In the genomic region with DNA sequence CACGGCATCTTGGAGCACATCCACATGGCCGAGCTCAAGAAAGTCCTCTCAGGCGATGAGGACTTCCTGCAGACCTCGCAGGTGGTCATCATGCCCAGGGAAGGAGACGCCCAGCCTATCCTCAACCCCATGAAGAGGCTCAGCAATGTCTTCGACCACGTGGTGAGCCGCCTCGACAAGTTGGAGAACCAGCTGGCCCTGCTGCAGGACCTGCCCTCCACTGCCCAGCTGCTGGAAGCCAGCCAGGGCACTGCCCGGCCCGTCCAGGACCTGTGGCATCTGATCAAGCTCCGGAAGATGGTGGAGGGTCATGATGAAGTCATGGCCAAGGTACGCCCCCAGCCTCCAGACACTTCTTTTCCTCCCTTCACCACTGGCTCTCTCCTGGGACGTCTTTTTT, we compare ENCODE assay signal across 27 cellular contexts. TPM values are rescaled to one million over a fixed set of nuclear protein-coding genes. Genes with fewer than 3 reads are reported as not detected.
DNase-seq lines count a peak whose midpoint lies in the region; ATAC-seq, FAIRE-seq and TF ChIP-seq lines count a peak whose summit lies in the region.
"Had no signal": no experiment of that assay in that cellular context is flagged by ENCODE, and none has a peak within 500 bp of the region (broad histone marks: within the 10 kb centered on the region; RNA-seq: fewer than 3 reads in every experiment).

No MANE protein-coding gene starts in this region.

- TF ChIP-seq RAD21 in IMR-90 (IDR thresholded peaks at IDR 0.05; ENCODE audit: low read length) (no peak), HepG2 (CRISPR knock-in tag; IDR thresholded peaks at IDR 0.05) (no peak)

- no peak for TF ChIP-seq EP300 in stomach (IDR thresholded peaks at IDR 0.05)
- TF ChIP-seq EP300 in HepG2 (IDR thresholded peaks at IDR 0.05; ENCODE audit: low read depth in 2 of 2, low read length in 2 of 2) = no peak
- TF ChIP-seq EP300 in HepG2 (CRISPR knock-in tag; IDR thresholded peaks at IDR 0.05; ENCODE audit: borderline replicate concordance) = no peak

- FAIRE-seq in HepG2 (lab: Jason Lieb, UNC) = no peak
- FAIRE-seq: A204.1, GM12878 had no signal

- no peaks in the 10 kb centered on the region for H3K79me2 ChIP-seq in HepG2 (ENCODE audit: insufficient read depth, low read length)

- 0 out of 22 replicates have a peak, but pooled peaks cover 0 to 4% (median 0%) of the 10 kb centered on the region in 11 experiments for H3K27me3 ChIP-seq in BLaER1 treated with 17β-estradiol and CSF1 and Interleukin-3, amounts not matched to agents 10 nM and 100 nM
- H3K27me3 ChIP-seq in IMR-90 (ENCODE audit: control insufficient read depth, insufficient read depth, low read length) = peaks cover 42% of the 10 kb centered on the region
- H3K27me3 ChIP-seq in stomach = peaks cover 0 to 4% (median 0%) of the 10 kb centered on the region in 3 donors
- H3K27me3 ChIP-seq in HepG2 (ENCODE audit: control insufficient read depth in 1 of 2, insufficient read depth in 2 of 2, low read length in 2 of 2) = peaks cover 3 to 9% of the 10 kb centered on the region in 2 experiments; a peak in 2 of 5 replicates

- peak overlapping the region in 5 of 11 experiments; percentile 2 to 66 (median 59); a peak in 6 of 22 replicates for H3K27ac ChIP-seq in BLaER1 treated with 17β-estradiol and CSF1 and Interleukin-3, amounts not matched to agents 10 nM and 100 nM
- H3K27ac ChIP-seq in IMR-90 (ENCODE audit: insufficient read depth, low read length) (no peak overlapping the region), stomach (no peak overlapping the region), HepG2 (ENCODE audit: extremely low read length, insufficient read depth, low read length) (no peak overlapping the region)
- H3K27ac ChIP-seq: RWPE1, SK-N-MC had no signal

- no peak overlapping the region for H4K5ac ChIP-seq in IMR-90 (ENCODE audit: low read depth, low read length)

- TF ChIP-seq POLR2A in IMR-90 (IDR thresholded peaks at IDR 0.05; ENCODE audit: low read depth, low read length) (no peak), stomach (IDR thresholded peaks at IDR 0.05) (no peak), HepG2 (IDR thresholded peaks at IDR 0.05; ENCODE audit: insufficient read depth in 1 of 2, low read depth in 2 of 2, low read length in 2 of 2) (no peak)

- no peaks in the 10 kb centered on the region for H3K9me1 ChIP-seq in IMR-90 (ENCODE audit: insufficient read depth, low read length)

- H2BK20ac ChIP-seq in IMR-90 (ENCODE audit: low read depth, low read length) = no peak overlapping the region

- ATAC-seq in IMR-90 (ENCODE audit: low read depth) = no peak
- peak; percentile 57 for ATAC-seq in esophagus mucosa
- no peak for ATAC-seq in GM19455 (IDR thresholded peaks at IDR 0.05; ENCODE audit: unreplicated experiment)
- no peak for ATAC-seq in HG03039 (IDR thresholded peaks at IDR 0.05; ENCODE audit: unreplicated experiment)
- no peak for ATAC-seq in HepG2
- ATAC-seq: GM12878, GM23338 had no signal

- in situ Hi-C loops in IMR-90 (cut with MboI; ENCODE audit: low sequenced_read_pairs) = no loop called here
- in situ Hi-C loops in HepG2 (cut with HindIII; ENCODE audit: extremely low pct_ligation_motif_present, low pct_unique_long_range_greater_than_20kb) = no loop called here

- no peak overlapping the region for H2AK5ac ChIP-seq in IMR-90 (ENCODE audit: low read depth, low read length)

- H3K9ac ChIP-seq in BLaER1 treated with 17β-estradiol and CSF1 and Interleukin-3, amounts not matched to agents 10 nM and 100 nM = peak overlapping the region in 2 of 11 experiments; percentile 24 to 29; a peak in 4 of 22 replicates
- H3K9ac ChIP-seq in IMR-90 (ENCODE audit: low read depth, low read length) = no peak overlapping the region
- H3K9ac ChIP-seq in HepG2 (ENCODE audit: insufficient read depth, low read depth, low read length) = no peak overlapping the region

- H2BK120ac ChIP-seq in IMR-90 (ENCODE audit: low read depth, low read length) = no peak overlapping the region

- no peak overlapping the region for H2BK15ac ChIP-seq in IMR-90 (ENCODE audit: low read depth, low read length)

- no peak overlapping the region for H3K18ac ChIP-seq in IMR-90 (ENCODE audit: low read depth, low read length)

- BruUV-seq in IMR-90 (replicated peaks; lab: Mats Ljungman, UMichigan) (no TSS peak), HepG2 (replicated peaks; lab: Mats Ljungman, UMichigan) (no TSS peak)

- peak overlapping the region; percentile 32 for H2AFZ ChIP-seq in IMR-90 (replicated peaks; ENCODE audit: low read length, poor library complexity)
- no peak overlapping the region for H2AFZ ChIP-seq in HepG2 (ENCODE audit: low read length)
- H2AFZ ChIP-seq: GM23338 had no signal

- H3K79me1 ChIP-seq in IMR-90 (ENCODE audit: low read depth in 1 of 2, low read length in 2 of 2) = no peaks in the 10 kb centered on the region

- no peak overlapping the region for H4K91ac ChIP-seq in IMR-90 (ENCODE audit: insufficient read depth, low read depth, low read length)

- dilution Hi-C loops in IMR-90 (cut with HindIII; ENCODE audit: low sequenced_read_pairs, unreplicated experiment) = no loop called here

- H2AK9ac ChIP-seq in IMR-90 (replicated peaks; ENCODE audit: low read depth, low read length, poor library complexity) = no peak overlapping the region

- intact Hi-C loops in IMR-90 (cut with micrococcal nuclease) (no loop called here), stomach (cut with DNase I; ENCODE audit: low total_unique reads) (no loop called here), HepG2 (cut with micrococcal nuclease; ENCODE audit: unreplicated experiment) (no loop called here)

- no peak overlapping the region for H3K4ac ChIP-seq in IMR-90 (ENCODE audit: low read depth, low read length)

- no peak overlapping the region for H2BK5ac ChIP-seq in IMR-90 (ENCODE audit: low read depth, low read length, poor library complexity, severe bottlenecking)

- no peaks in the 10 kb centered on the region for H3K9me3 ChIP-seq in BLaER1 treated with 17β-estradiol and CSF1 and Interleukin-3, amounts not matched to agents 10 nM and 100 nM (replicated peaks in 1 of 11)
- H3K9me3 ChIP-seq in IMR-90 (ENCODE audit: control insufficient read depth, insufficient read depth, low read length) = no peaks in the 10 kb centered on the region
- H3K9me3 ChIP-seq in stomach = no peaks in the 10 kb centered on the region
- H3K9me3 ChIP-seq in HepG2 (ENCODE audit: low read length) = no peaks in the 10 kb centered on the region
- H3K9me3 ChIP-seq: HAP-1, MG63 had no signal

- H4K8ac ChIP-seq in IMR-90 (ENCODE audit: low read depth in 2 of 2, low read length in 2 of 2) = no peak overlapping the region

- peak overlapping the region in 9 of 11 experiments; percentile 46 to 86 (median 81); a peak in 18 of 22 replicates for H3K4me2 ChIP-seq in BLaER1 treated with 17β-estradiol and CSF1 and Interleukin-3, amounts not matched to agents 10 nM and 100 nM
- H3K4me2 ChIP-seq in IMR-90 (ENCODE audit: low read depth, low read length) = no peak overlapping the region
- no peak overlapping the region for H3K4me2 ChIP-seq in HepG2 (ENCODE audit: low read depth, low read length)
- H3K4me2 ChIP-seq: GM23338 had no signal

- TF ChIP-seq CTCF in IMR-90 (conservative IDR thresholded peaks at IDR 0.05; ENCODE audit: low read depth, low read length) = no peak
- no peak for TF ChIP-seq CTCF in stomach (IDR thresholded peaks at IDR 0.05)
- TF ChIP-seq CTCF in HepG2 (CRISPR knock-in tag; IDR thresholded peaks at IDR 0.05) = no peak

- no peaks in the 10 kb centered on the region for H3K36me3 ChIP-seq in BLaER1 treated with 17β-estradiol and CSF1 and Interleukin-3, amounts not matched to agents 10 nM and 100 nM
- H3K36me3 ChIP-seq in IMR-90 (ENCODE audit: control insufficient read depth, insufficient read depth, low read length) (no peaks in the 10 kb centered on the region), stomach (no peaks in the 10 kb centered on the region), HepG2 (replicated peaks in 1 of 2; ENCODE audit: control insufficient read depth in 1 of 2, insufficient read depth in 2 of 2, low read length in 2 of 2) (no peaks in the 10 kb centered on the region)
- H3K36me3 ChIP-seq: HAP-1, MG63 had no signal

- no peak overlapping the region for H3K23ac ChIP-seq in IMR-90 (ENCODE audit: low read depth, low read length)

- no peak for DNase-seq in IMR-90
- DNase-seq in stomach = peak; percentile 39
- DNase-seq in HepG2 (ENCODE audit: low spot score) = no peak
- DNase-seq: AML-193; CD8-positive, alpha-beta memory T cell; DMS79; GDM1; KBM-7; MG63; NCI-H1105 treated with DMSO at 0.1 percent for 48 hours; NCI-H2029; NCI-H446 treated with DMSO at 0.1 percent for 48 hours; NCI-H526; SIG-M5 had no signal

- no peak overlapping the region for H3K56ac ChIP-seq in IMR-90 (ENCODE audit: extremely low read depth, insufficient read depth, low read length)

- POLR2A ChIA-PET in IMR-90 (lab: Charles Lee; ENCODE audit: unreplicated experiment) = no interaction called here
- POLR2A ChIA-PET in HepG2 (lab: Yijun Ruan, JAX) = no interaction called here

- no peaks in the 10 kb centered on the region for H4K20me1 ChIP-seq in BLaER1 treated with 17β-estradiol and CSF1 and Interleukin-3, amounts not matched to agents 10 nM and 100 nM
- H4K20me1 ChIP-seq in IMR-90 (ENCODE audit: insufficient read depth, low read length) (no peaks in the 10 kb centered on the region), HepG2 (ENCODE audit: insufficient read depth, low read length) (no peaks in the 10 kb centered on the region)

- peaks cover 5 to 45% (median 35%) of the 10 kb centered on the region in 10 experiments; a peak in 18 of 20 replicates for H3K4me1 ChIP-seq in BLaER1 treated with 17β-estradiol and CSF1 and Interleukin-3, amounts not matched to agents 10 nM and 100 nM
- H3K4me1 ChIP-seq in IMR-90 (ENCODE audit: control insufficient read depth, insufficient read depth, low read length) = no peaks in the 10 kb centered on the region
- no peaks in the 10 kb centered on the region for H3K4me1 ChIP-seq in stomach
- peaks cover 10% of the 10 kb centered on the region for H3K4me1 ChIP-seq in HepG2 (ENCODE audit: insufficient read depth, low read length)
- H3K4me1 ChIP-seq: HAP-1 had no signal

- WGBS in IMR-90 (ENCODE audit: extremely low coverage in 2 of 2, insufficient read length in 1 of 2), 2 experiments = 83% methylated on average over 4 of the region's 14 CpGs; no CpG with 5 or more reads in 1 of the 2 experiments
- 58 to 80% (median 61%) methylated on average over 13 to 14 of the region's 14 CpGs for WGBS in stomach, 5 donors
- WGBS in HepG2 (ENCODE audit: low lambda C conversion rate) = 58% methylated on average over 2 of the region's 14 CpGs

- CTCF ChIA-PET in IMR-90 (lab: Yijun Ruan, JAX) = no interaction called here
- CTCF ChIA-PET in HepG2 (lab: Yijun Ruan, JAX; ENCODE audit: low intra/inter-chr PET ratio, low total read pairs) = no interaction called here

- H3K4me3 ChIP-seq in BLaER1 treated with 17β-estradiol and CSF1 and Interleukin-3, amounts not matched to agents 10 nM and 100 nM = peak overlapping the region in 1 of 10 experiments; percentile 21; a peak in 1 of 20 replicates
- H3K4me3 ChIP-seq in IMR-90 (ENCODE audit: insufficient read depth, low read depth, low read length) = no peak overlapping the region
- no peak overlapping the region for H3K4me3 ChIP-seq in stomach
- no peak overlapping the region for H3K4me3 ChIP-seq in HepG2 (replicated peaks in 1 of 3; ENCODE audit: insufficient read depth in 1 of 3, low read depth in 2 of 3, low read length in 3 of 3)
- H3K4me3 ChIP-seq: GM12878, GM23338, HAP-1, MG63, SK-N-MC had no signal

- no peak overlapping the region for H3K14ac ChIP-seq in IMR-90 (replicated peaks; ENCODE audit: low read depth, low read length)

RNA-seq across cellular contexts. Expression of a gene that starts 0.4 kb away (rescaled TPM):
- not detected in 2 replicates for total RNA-seq in IMR-90 (2012; rRNA removed)
- polyA plus RNA-seq in IMR-90 (2012; rRNA removed) = not detected in 2 replicates
- not detected in 2 replicates for polyA plus RNA-seq in IMR-90 (2012; cell fraction: cytosol; rRNA removed)
- 0.01 TPM in 1 of 2 replicates, not detected in the other for polyA plus RNA-seq in IMR-90 (2012; cell fraction: nucleus; rRNA removed; ENCODE audit: low replicate concordance)
- 0.04 TPM for total RNA-seq in esophagus mucosa
- under 1 TPM in 2 of 5 donors, not detected in 3; 0.37 to 0.43 TPM for total RNA-seq in stomach
- not detected for polyA plus RNA-seq in stomach
- not detected in 2 replicates for total RNA-seq in HepG2 (2016; rRNA removed; fragmentation: Illumina TruSeq; extraction: Trizol)
- not detected in 2 replicates for total RNA-seq in HepG2 (2016; cell fraction: cytosol; rRNA removed; fragmentation: Illumina TruSeq; extraction: Trizol; ENCODE audit: low read depth)
- 0.02 TPM in 1 of 2 replicates, not detected in the other for total RNA-seq in HepG2 (2016; cell fraction: insoluble cytoplasmic fraction; rRNA removed; fragmentation: Illumina TruSeq; extraction: Trizol)
- 0.06 TPM in 1 of 2 replicates, not detected in the other for total RNA-seq in HepG2 (2016; cell fraction: membrane; rRNA removed; fragmentation: Illumina TruSeq; extraction: Trizol)
- total RNA-seq in HepG2 (2016; cell fraction: nucleus; rRNA removed; fragmentation: Illumina TruSeq; extraction: Trizol) = not detected in 2 replicates
- polyA plus RNA-seq in HepG2 (2011; rRNA removed) = 0.03 TPM in 2 replicates
- 0.01 and 0.03 TPM in 2 replicates for polyA plus RNA-seq in HepG2 (2011; cell fraction: cytosol; rRNA removed)
- polyA plus RNA-seq in HepG2 (2011; cell fraction: nucleus; rRNA removed) = 0.09 and 0.10 TPM in 2 replicates
- polyA plus RNA-seq in HepG2 (2012) = 0.07 and 0.08 TPM in 2 replicates
- not detected in 2 replicates for polyA plus RNA-seq in HepG2 (2016; cell fraction: cytosol; fragmentation: Illumina TruSeq; extraction: Trizol; ENCODE audit: low read depth)
- polyA plus RNA-seq in HepG2 (2016; cell fraction: insoluble cytoplasmic fraction; fragmentation: Illumina TruSeq; extraction: Trizol; ENCODE audit: low read depth) = not detected in 2 replicates
- not detected in 2 replicates for polyA plus RNA-seq in HepG2 (2016; cell fraction: membrane; fragmentation: Illumina TruSeq; extraction: Trizol; ENCODE audit: low read depth)
- 0.15 TPM in 1 of 2 replicates, not detected in the other for polyA plus RNA-seq in HepG2 (2016; cell fraction: nucleus; fragmentation: Illumina TruSeq; extraction: Trizol; ENCODE audit: insufficient read depth, low read depth)
- 0.24 TPM in 1 of 2 replicates, not detected in the other for polyA minus RNA-seq in HepG2 (2011; rRNA and poly(A)+ RNA removed; ENCODE audit: low replicate concordance)
- polyA minus RNA-seq in HepG2 (2011; cell fraction: cytosol; rRNA and poly(A)+ RNA removed) = not detected in 2 replicates
- polyA minus RNA-seq in HepG2 (2011; cell fraction: nucleus; rRNA and poly(A)+ RNA removed) = not detected in 2 replicates
- total RNA-seq: HFFc6 had no signal
- polyA plus RNA-seq: AG04450, CD14-positive monocyte had no signal

RNA-seq across cellular contexts. Expression of a gene that starts 18.0 kb away (rescaled TPM):
- total RNA-seq in IMR-90 (2012; rRNA removed) (4.2 and 4.8 TPM in 2 replicates), esophagus mucosa (18.9 TPM), stomach (10 to 100 TPM in 3 of 5 donors, 1 to 10 TPM in 2; 2.9 to 36.5 (median 18.8) TPM), HepG2 (2016; rRNA removed; fragmentation: Illumina TruSeq; extraction: Trizol) (56.7 and 62.2 TPM in 2 replicates)
- polyA plus RNA-seq in IMR-90 (2012; rRNA removed) (14.6 and 15.8 TPM in 2 replicates), stomach (10 to 100 TPM in 2 of 3 donors, 1 to 10 TPM in 1; 9.5 to 13.8 (median 10.6) TPM), HepG2 (2011; rRNA removed) (31.2 and 39.1 TPM in 2 replicates)
- 16.9 and 19.7 TPM in 2 replicates for polyA plus RNA-seq in IMR-90 (2012; cell fraction: cytosol; rRNA removed)
- 14.2 and 20.5 TPM in 2 replicates for polyA plus RNA-seq in IMR-90 (2012; cell fraction: nucleus; rRNA removed; ENCODE audit: low replicate concordance)
- total RNA-seq in HepG2 (2016; cell fraction: cytosol; rRNA removed; fragmentation: Illumina TruSeq; extraction: Trizol; ENCODE audit: low read depth) = 10.5 and 11.5 TPM in 2 replicates
- total RNA-seq in HepG2 (2016; cell fraction: insoluble cytoplasmic fraction; rRNA removed; fragmentation: Illumina TruSeq; extraction: Trizol) = 55.3 and 56.3 TPM in 2 replicates
- 41.7 and 48.7 TPM in 2 replicates for total RNA-seq in HepG2 (2016; cell fraction: membrane; rRNA removed; fragmentation: Illumina TruSeq; extraction: Trizol)
- 31.5 and 37.8 TPM in 2 replicates for total RNA-seq in HepG2 (2016; cell fraction: nucleus; rRNA removed; fragmentation: Illumina TruSeq; extraction: Trizol)
- polyA plus RNA-seq in HepG2 (2011; cell fraction: cytosol; rRNA removed) = 20.6 and 21.6 TPM in 2 replicates
- polyA plus RNA-seq in HepG2 (2011; cell fraction: nucleus; rRNA removed) = 39.4 and 47.2 TPM in 2 replicates
- polyA plus RNA-seq in HepG2 (2012) = 43.1 and 58.6 TPM in 2 replicates
- 15.1 and 16.9 TPM in 2 replicates for polyA plus RNA-seq in HepG2 (2016; cell fraction: cytosol; fragmentation: Illumina TruSeq; extraction: Trizol; ENCODE audit: low read depth)
- 81.4 and 109 TPM in 2 replicates for polyA plus RNA-seq in HepG2 (2016; cell fraction: insoluble cytoplasmic fraction; fragmentation: Illumina TruSeq; extraction: Trizol; ENCODE audit: low read depth)
- polyA plus RNA-seq in HepG2 (2016; cell fraction: membrane; fragmentation: Illumina TruSeq; extraction: Trizol; ENCODE audit: low read depth) = 45.4 and 52.4 TPM in 2 replicates
- 74.4 and 77.5 TPM in 2 replicates for polyA plus RNA-seq in HepG2 (2016; cell fraction: nucleus; fragmentation: Illumina TruSeq; extraction: Trizol; ENCODE audit: insufficient read depth, low read depth)
- 12.3 and 39.1 TPM in 2 replicates for polyA minus RNA-seq in HepG2 (2011; rRNA and poly(A)+ RNA removed; ENCODE audit: low replicate concordance)
- polyA minus RNA-seq in HepG2 (2011; cell fraction: cytosol; rRNA and poly(A)+ RNA removed) = 14.7 and 18.7 TPM in 2 replicates
- 18.9 and 22.9 TPM in 2 replicates for polyA minus RNA-seq in HepG2 (2011; cell fraction: nucleus; rRNA and poly(A)+ RNA removed)

RNA-seq across cellular contexts. Expression of a gene that starts 58.1 kb away (rescaled TPM):
- total RNA-seq in IMR-90 (2012; rRNA removed) (1.3 and 1.9 TPM in 2 replicates), esophagus mucosa (12.7 TPM), stomach (10 to 100 TPM in 2 of 5 donors, 1 to 10 TPM in 2, under 1 TPM in 1; 0.58 to 77.2 (median 6.8) TPM), HepG2 (2016; rRNA removed; fragmentation: Illumina TruSeq; extraction: Trizol) (3.3 and 6.8 TPM in 2 replicates)
- polyA plus RNA-seq in IMR-90 (2012; rRNA removed) (14.5 and 20.5 TPM in 2 replicates), stomach (10 to 100 TPM; 17.2 to 41.3 (median 31.9) TPM), HepG2 (2011; rRNA removed) (12.3 and 16.6 TPM in 2 replicates)
- polyA plus RNA-seq in IMR-90 (2012; cell fraction: cytosol; rRNA removed) = 12.3 and 29.5 TPM in 2 replicates
- 53.3 and 131 TPM in 2 replicates for polyA plus RNA-seq in IMR-90 (2012; cell fraction: nucleus; rRNA removed; ENCODE audit: low replicate concordance)
- 4.8 and 5.6 TPM in 2 replicates for total RNA-seq in HepG2 (2016; cell fraction: cytosol; rRNA removed; fragmentation: Illumina TruSeq; extraction: Trizol; ENCODE audit: low read depth)
- 3.5 and 7.2 TPM in 2 replicates for total RNA-seq in HepG2 (2016; cell fraction: insoluble cytoplasmic fraction; rRNA removed; fragmentation: Illumina TruSeq; extraction: Trizol)
- 8.2 and 9.8 TPM in 2 replicates for total RNA-seq in HepG2 (2016; cell fraction: membrane; rRNA removed; fragmentation: Illumina TruSeq; extraction: Trizol)
- total RNA-seq in HepG2 (2016; cell fraction: nucleus; rRNA removed; fragmentation: Illumina TruSeq; extraction: Trizol) = 5.1 and 5.7 TPM in 2 replicates
- 4.3 and 9.4 TPM in 2 replicates for polyA plus RNA-seq in HepG2 (2011; cell fraction: cytosol; rRNA removed)
- 78.3 and 112 TPM in 2 replicates for polyA plus RNA-seq in HepG2 (2011; cell fraction: nucleus; rRNA removed)
- polyA plus RNA-seq in HepG2 (2012) = 16.2 and 21.4 TPM in 2 replicates
- 15.8 and 19.4 TPM in 2 replicates for polyA plus RNA-seq in HepG2 (2016; cell fraction: cytosol; fragmentation: Illumina TruSeq; extraction: Trizol; ENCODE audit: low read depth)
- polyA plus RNA-seq in HepG2 (2016; cell fraction: insoluble cytoplasmic fraction; fragmentation: Illumina TruSeq; extraction: Trizol; ENCODE audit: low read depth) = 11.4 and 12.9 TPM in 2 replicates
- polyA plus RNA-seq in HepG2 (2016; cell fraction: membrane; fragmentation: Illumina TruSeq; extraction: Trizol; ENCODE audit: low read depth) = 21.1 and 23.4 TPM in 2 replicates
- 30.5 and 32.7 TPM in 2 replicates for polyA plus RNA-seq in HepG2 (2016; cell fraction: nucleus; fragmentation: Illumina TruSeq; extraction: Trizol; ENCODE audit: insufficient read depth, low read depth)
- polyA minus RNA-seq in HepG2 (2011; rRNA and poly(A)+ RNA removed; ENCODE audit: low replicate concordance) = 9.9 and 17.0 TPM in 2 replicates
- polyA minus RNA-seq in HepG2 (2011; cell fraction: cytosol; rRNA and poly(A)+ RNA removed) = 8.7 and 11.7 TPM in 2 replicates
- 23.5 and 25.2 TPM in 2 replicates for polyA minus RNA-seq in HepG2 (2011; cell fraction: nucleus; rRNA and poly(A)+ RNA removed)

Comparison
In these comparisons a context has a peak if more than half of its experiments do, and no peak if none do; other contexts are left out.
1. H3K4me2 ChIP-seq: peak in BLaER1 treated with 17β-estradiol and CSF1 and Interleukin-3, amounts not matched to agents 10 nM and 100 nM (9 of 11); none in IMR-90 (single experiment) and HepG2 (single experiment).